In genomic region chr5:140800816-140801493, GRCh38 we compare ENCODE assay signal across 9 cellular contexts. TPM values are rescaled to one million over a fixed set of nuclear protein-coding genes. Genes with fewer than 3 reads are reported as not detected.
DNase-seq lines count a peak whose midpoint lies in the region; ATAC-seq, FAIRE-seq and TF ChIP-seq lines count a peak whose summit lies in the region.
"Had no signal": no experiment of that assay in that cellular context is flagged by ENCODE, and none has a peak within 500 bp of the region (broad histone marks: within the 10 kb centered on the region; RNA-seq: fewer than 3 reads in every experiment).

Gene PCDHA3, plus strand, starts transcription at chr5:140801057.

- H3K27ac Mint-ChIP-seq in activated CD4-positive, alpha-beta memory T cell treated with anti-CD3 and anti-CD28 coated beads for 36 hours = no peak within 1 kb of the TSS

- CTCF ChIA-PET in endothelial cell of umbilical vein (lab: Charles Lee) (no interaction called here), PC-9 (lab: Charles Lee) (no interaction called here)
- CTCF ChIA-PET in activated CD4-positive, alpha-beta memory T cell treated with anti-CD3 and anti-CD28 coated beads for 36 hours (lab: Charles Lee) = no interaction called here

- peaks cover 7% of the 10 kb centered on the region for H3K36me3 Mint-ChIP-seq in activated CD4-positive, alpha-beta memory T cell treated with anti-CD3 and anti-CD28 coated beads for 36 hours

- H3K4me3 ChIP-seq in endothelial cell of umbilical vein (replicated peaks in 1 of 3; ENCODE audit: insufficient read depth in 1 of 3, low read depth in 1 of 3, low read length in 3 of 3) = peak within 1 kb of the TSS in 2 of 3 experiments; percentile 23 to 24
- H3K4me3 ChIP-seq in pancreas = peak within 1 kb of the TSS in 2 of 4 donors; percentile 26 to 31
- no peak within 1 kb of the TSS for H3K4me3 ChIP-seq in PC-9

- H3K36me3 ChIP-seq in endothelial cell of umbilical vein (ENCODE audit: control insufficient read depth in 2 of 2, extremely low read depth in 1 of 2, insufficient read depth in 2 of 2, low read length in 2 of 2) (no peaks in the 10 kb centered on the region), pancreas (no peaks in the 10 kb centered on the region), PC-9 (ENCODE audit: low read depth) (no peaks in the 10 kb centered on the region)

- WGBS in pancreas, 2 donors = 8 to 14% methylated on average over 29 of the region's 29 CpGs

- H4K20me1 ChIP-seq in endothelial cell of umbilical vein (replicated peaks; ENCODE audit: control insufficient read depth, extremely low read depth, insufficient read depth, low read length) (no peaks in the 10 kb centered on the region), PC-9 (ENCODE audit: insufficient read depth) (no peaks in the 10 kb centered on the region)

- dilution Hi-C loops in endothelial cell of umbilical vein (cut with MboI; ENCODE audit: extremely low pct_ligation_motif_present, low sequenced_read_pairs) = no loop called here

- no peak within 1 kb of the TSS for H3K9ac ChIP-seq in endothelial cell of umbilical vein (replicated peaks; ENCODE audit: extremely low read depth, insufficient read depth, low read length)

- H3K79me2 ChIP-seq in endothelial cell of umbilical vein (ENCODE audit: control insufficient read depth, insufficient read depth, low read length) = no peaks in the 10 kb centered on the region
- H3K79me2 ChIP-seq in PC-9 (ENCODE audit: low read depth) = no peaks in the 10 kb centered on the region

- no peaks in the 10 kb centered on the region for H3K9me3 ChIP-seq in endothelial cell of umbilical vein (replicated peaks; ENCODE audit: control insufficient read depth, insufficient read depth, low read length)
- H3K9me3 ChIP-seq in pancreas = peaks cover 0 to 8% (median 2%) of the 10 kb centered on the region in 4 donors
- H3K9me3 ChIP-seq in PC-9 (ENCODE audit: insufficient read depth, low read depth) = peaks cover 14% of the 10 kb centered on the region; the same call in 1 of the 2 replicates

- TF ChIP-seq POLR2A in endothelial cell of umbilical vein (IDR thresholded peaks at IDR 0.05; ENCODE audit: low read depth, low read length) = no peak

- DNase-seq in DMS53 treated with DMSO at 0.1 percent for 48 hours (lab: John Stamatoyannopoulos, UW; ENCODE audit: unreplicated experiment) = peak; percentile 88
- peak; percentile 12 for DNase-seq in NCI-H1694 (lab: John Stamatoyannopoulos, UW)
- DNase-seq in endothelial cell of umbilical vein (ENCODE audit: low read depth, low spot score) = peak; percentile 34
- no peak for DNase-seq in pancreas
- no peak for DNase-seq in SK-N-DZ (ENCODE audit: low spot score)
- no peak for DNase-seq in PC-9
- no peak for DNase-seq in activated CD4-positive, alpha-beta memory T cell treated with anti-CD3 and anti-CD28 coated beads for 36 hours
- DNase-seq in iPS-NIHi7 (ENCODE audit: extremely low spot score) = no peak

- intact Hi-C loops in endothelial cell of umbilical vein (cut with micrococcal nuclease) = no loop called here
- intact Hi-C loops in pancreas (cut with DNase I) = no loop called here
- intact Hi-C loops in PC-9 (cut with micrococcal nuclease; ENCODE audit: unreplicated experiment) = no loop called here
- intact Hi-C loops in activated CD4-positive, alpha-beta memory T cell treated with anti-CD3 and anti-CD28 coated beads for 36 hours (cut with micrococcal nuclease) = no loop called here

- BruUV-seq in endothelial cell of umbilical vein (replicated peaks; lab: Mats Ljungman, UMichigan) (no TSS peak), PC-9 (replicated peaks; lab: Mats Ljungman, UMichigan) (no TSS peak)

- H2AFZ ChIP-seq in endothelial cell of umbilical vein (ENCODE audit: low read depth, low read length) (peak within 1 kb of the TSS; percentile 20), PC-9 (no peak within 1 kb of the TSS)

- H3K4me1 ChIP-seq in endothelial cell of umbilical vein (ENCODE audit: control insufficient read depth, extremely low read depth, insufficient read depth, low read length) = no peaks in the 10 kb centered on the region
- H3K4me1 ChIP-seq in pancreas = no peaks in the 10 kb centered on the region
- no peaks in the 10 kb centered on the region for H3K4me1 ChIP-seq in PC-9 (replicated peaks; ENCODE audit: insufficient read depth)

- FAIRE-seq in endothelial cell of umbilical vein (lab: Jason Lieb, UNC) = no peak
- FAIRE-seq in pancreas (lab: Jason Lieb, UNC) = no peak
- FAIRE-seq: endometrium had no signal

- H3K27me3 ChIP-seq in endothelial cell of umbilical vein (ENCODE audit: control insufficient read depth in 2 of 2, insufficient read depth in 2 of 2, low read length in 2 of 2) (no peaks in the 10 kb centered on the region), pancreas (peaks cover 0 to 6% (median 0%) of the 10 kb centered on the region in 4 donors), PC-9 (ENCODE audit: insufficient read depth, low read depth) (no peaks in the 10 kb centered on the region)

- H3K4me2 ChIP-seq in endothelial cell of umbilical vein (ENCODE audit: insufficient read depth, low read length) (peak within 1 kb of the TSS; percentile 25), PC-9 (no peak within 1 kb of the TSS)

- TF ChIP-seq CTCF in endothelial cell of umbilical vein (IDR thresholded peaks at IDR 0.05; ENCODE audit: extremely low read depth in 1 of 2, insufficient read depth in 1 of 2, low read depth in 1 of 2, low read length in 2 of 2) = peak in 1 of 2 donors; percentile 13
- TF ChIP-seq CTCF in pancreas (IDR thresholded peaks at IDR 0.05) = no peak
- TF ChIP-seq CTCF in PC-9 (conservative IDR thresholded peaks at IDR 0.05) = no peak

- no peaks in the 10 kb centered on the region for H3K9me1 ChIP-seq in endothelial cell of umbilical vein (replicated peaks; ENCODE audit: control insufficient read depth, extremely low read depth, insufficient read depth, low read length)

- H3F3A ChIP-seq in PC-9 (ENCODE audit: insufficient read depth, low read depth) = no peaks in the 10 kb centered on the region

- H3K27me3 Mint-ChIP-seq in activated CD4-positive, alpha-beta memory T cell treated with anti-CD3 and anti-CD28 coated beads for 36 hours = peaks cover 22% of the 10 kb centered on the region

- H3K27ac ChIP-seq in endothelial cell of umbilical vein (ENCODE audit: insufficient read depth, low read depth, low read length) = no peak within 1 kb of the TSS
- H3K27ac ChIP-seq in pancreas = no peak within 1 kb of the TSS
- no peak within 1 kb of the TSS for H3K27ac ChIP-seq in PC-9

- peak in 3 of 4 donors; percentile 76 to 89 (median 81) for ATAC-seq in pancreas

- POLR2A ChIA-PET in endothelial cell of umbilical vein (lab: Charles Lee) = no interaction called here
- POLR2A ChIA-PET in PC-9 (lab: Charles Lee; ENCODE audit: unreplicated experiment) = no interaction called here
- POLR2A ChIA-PET in activated CD4-positive, alpha-beta memory T cell treated with anti-CD3 and anti-CD28 coated beads for 36 hours (lab: Charles Lee) = no interaction called here

- no peak within 1 kb of the TSS for H3K4me3 Mint-ChIP-seq in activated CD4-positive, alpha-beta memory T cell treated with anti-CD3 and anti-CD28 coated beads for 36 hours

- no peaks in the 10 kb centered on the region for H3K4me1 Mint-ChIP-seq in activated CD4-positive, alpha-beta memory T cell treated with anti-CD3 and anti-CD28 coated beads for 36 hours (ENCODE audit: low read depth)

- peaks cover 36% of the 10 kb centered on the region for H3K9me3 Mint-ChIP-seq in activated CD4-positive, alpha-beta memory T cell treated with anti-CD3 and anti-CD28 coated beads for 36 hours

- H3K9me2 ChIP-seq in PC-9 (ENCODE audit: insufficient read depth) = no peaks in the 10 kb centered on the region; the same call in 1 of the 2 replicates

TF ChIP-seq in endothelial cell of umbilical vein, 7 proteins besides CTCF, POLR2A, EP300 and RAD21:
- TF ChIP-seq EZH2 (IDR thresholded peaks at IDR 0.05; ENCODE audit: borderline replicate concordance, low read depth, low read length, severe bottlenecking) (no peak), MYC (IDR thresholded peaks at IDR 0.05; ENCODE audit: low read depth, low read length) (no peak), FOS (IDR thresholded peaks at IDR 0.05; ENCODE audit: borderline replicate concordance, insufficient read depth, low read length) (no peak), JUN (IDR thresholded peaks at IDR 0.05; ENCODE audit: borderline replicate concordance, insufficient read depth, insufficient read length, low read depth) (no peak), POLR2AphosphoS5 (IDR thresholded peaks at IDR 0.05; ENCODE audit: insufficient read depth, low read depth, low read length) (no peak), MAX (IDR thresholded peaks at IDR 0.05; ENCODE audit: insufficient read depth, insufficient read length) (no peak), GATA2 (IDR thresholded peaks at IDR 0.05; ENCODE audit: insufficient read depth, insufficient read length, low read depth, low read length) (no peak)

RNA-seq across cellular contexts. Expression of gene PCDHA3, which starts in this region (rescaled TPM):
- total RNA-seq in endothelial cell of umbilical vein (0.09 TPM in 1 of 2 replicates, not detected in the other), pancreas (under 1 TPM; 0.24 to 0.79 (median 0.50) TPM), PC-9 (2021) (not detected in 2 replicates)
- polyA plus RNA-seq in endothelial cell of umbilical vein (0.07 and 0.08 TPM in 2 replicates), pancreas (1 to 10 TPM in 1 of 2 donors, under 1 TPM in 1; 0.27 to 1.2 TPM)
- polyA plus RNA-seq in endothelial cell of umbilical vein (2011; cell fraction: cytosol; rRNA removed) = 0.03 and 0.07 TPM in 2 replicates
- 0.08 and 0.11 TPM in 2 replicates for polyA plus RNA-seq in endothelial cell of umbilical vein (2011; cell fraction: nucleus; rRNA removed)
- 0.04 and 0.12 TPM in 2 replicates for polyA plus RNA-seq in endothelial cell of umbilical vein (2012)
- polyA minus RNA-seq in endothelial cell of umbilical vein = 0.07 and 0.08 TPM in 2 replicates
- polyA minus RNA-seq in endothelial cell of umbilical vein (2011; cell fraction: cytosol; rRNA and poly(A)+ RNA removed) = not detected
- polyA minus RNA-seq in endothelial cell of umbilical vein (2011; cell fraction: nucleus; rRNA and poly(A)+ RNA removed) = 0.14 and 0.24 TPM in 2 replicates
- 0.10 and 0.45 TPM in 2 replicates for polyA plus RNA-seq in SK-N-DZ (2014; cell fraction: cytosol; rRNA removed)
- 1.6 and 2.1 TPM in 2 replicates for polyA plus RNA-seq in SK-N-DZ (2014; cell fraction: nucleus; rRNA removed)
- not detected for total RNA-seq in activated CD4-positive, alpha-beta memory T cell treated with anti-CD3 and anti-CD28 coated beads for 36 hours

Comparison
In these comparisons a context has a peak if more than half of its experiments do, and no peak if none do; other contexts are left out.
1. Peak in DNase-seq, H3K4me3 ChIP-seq and H3K4me2 ChIP-seq in endothelial cell of umbilical vein; RNA of the gene not detected or under 1 TPM.
2. DNase-seq: peak in DMS53 treated with DMSO at 0.1 percent for 48 hours (single experiment) and NCI-H1694 (single experiment); none in pancreas (0 of 6), SK-N-DZ (single experiment), PC-9 (0 of 2), activated CD4-positive, alpha-beta memory T cell treated with anti-CD3 and anti-CD28 coated beads for 36 hours (single experiment) and iPS-NIHi7 (single experiment).